Comparison of ENCODE assay signal across 37 cellular contexts in the genomic region with DNA sequence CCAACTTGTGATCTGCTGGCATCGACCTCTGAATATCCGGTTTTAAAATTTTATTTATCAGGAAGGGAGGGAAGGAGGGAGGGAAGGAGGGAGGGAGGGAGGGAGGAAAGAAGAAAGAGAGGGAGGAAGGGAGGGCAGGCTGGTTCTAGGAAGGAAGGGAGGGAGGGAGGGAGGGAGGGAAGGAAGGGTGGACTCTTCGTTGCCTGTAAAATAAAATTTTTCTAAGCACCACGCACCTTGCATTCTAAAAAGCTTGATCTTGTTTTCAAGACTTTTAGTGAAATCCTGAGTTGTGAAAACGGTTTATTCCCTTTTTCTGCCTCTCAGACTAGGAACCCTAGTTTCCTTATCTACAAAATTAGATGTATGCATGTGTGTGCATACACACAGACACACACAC.
A peak's percentile ranks its signal among the peaks of the same experiment; 100 is the strongest.
DNase-seq lines count a peak whose midpoint lies in the region; ATAC-seq, FAIRE-seq and TF ChIP-seq lines count a peak whose summit lies in the region.
"Had no signal": no experiment of that assay in that cellular context is flagged by ENCODE, and none has a peak within 500 bp of the region (broad histone marks: within the 10 kb centered on the region; RNA-seq: fewer than 3 reads in every experiment).

No MANE protein-coding gene starts in this region.

- H3K9me1 ChIP-seq in K562 (ENCODE audit: control insufficient read depth, insufficient read depth, low read length) = no peaks in the 10 kb centered on the region

- H3K27me3 ChIP-seq in HepG2 (ENCODE audit: control insufficient read depth in 1 of 2, insufficient read depth in 2 of 2, low read length in 2 of 2) (no peaks in the 10 kb centered on the region), right lobe of liver (no peaks in the 10 kb centered on the region), HCT116 (ENCODE audit: insufficient read depth, low read length) (no peaks in the 10 kb centered on the region), K562 (ENCODE audit: control insufficient read depth in 2 of 2, insufficient read depth in 2 of 2, low read length in 2 of 2) (no peaks in the 10 kb centered on the region)
- H3K27me3 ChIP-seq: BE2C; BLaER1; BLaER1 treated with 17β-estradiol and CSF1 and Interleukin-3, amounts not matched to agents 10 nM and 100 nM had no signal

- TF ChIP-seq CTCF in HepG2 (CRISPR knock-in tag; IDR thresholded peaks at IDR 0.05) (no peak), right lobe of liver (IDR thresholded peaks at IDR 0.05) (no peak), HCT116 (IDR thresholded peaks at IDR 0.05 in 2 of 3, conservative IDR thresholded peaks at IDR 0.05 in 1 of 3; ENCODE audit: borderline replicate concordance in 1 of 3, insufficient read depth in 1 of 3, low read depth in 2 of 3, low read length in 2 of 3) (no peak), K562 (IDR thresholded peaks at IDR 0.05 in 2 of 3, conservative IDR thresholded peaks at IDR 0.05 in 1 of 3; ENCODE audit: insufficient read depth in 2 of 3, low read depth in 1 of 3, low read length in 3 of 3) (no peak), lower leg skin (IDR thresholded peaks at IDR 0.05) (no peak)

- no peaks in the 10 kb centered on the region for H3K79me2 ChIP-seq in HepG2 (ENCODE audit: insufficient read depth, low read length)
- no peaks in the 10 kb centered on the region for H3K79me2 ChIP-seq in HCT116 (ENCODE audit: insufficient read depth, low read length)
- no peaks in the 10 kb centered on the region for H3K79me2 ChIP-seq in K562 (ENCODE audit: control insufficient read depth, insufficient read depth, low read length)

- TF ChIP-seq RAD21 in HepG2 (CRISPR knock-in tag; IDR thresholded peaks at IDR 0.05) = no peak
- TF ChIP-seq RAD21 in HCT116 (IDR thresholded peaks at IDR 0.05; ENCODE audit: low read depth) = no peak
- no peak for TF ChIP-seq RAD21 in K562 (CRISPR knock-in tag; conservative IDR thresholded peaks at IDR 0.05 in 1 of 2, IDR thresholded peaks at IDR 0.05 in 1 of 2)

- CTCF ChIA-PET in HepG2 (lab: Yijun Ruan, JAX; ENCODE audit: low intra/inter-chr PET ratio, low total read pairs) = no interaction called here
- CTCF ChIA-PET in HCT116 (lab: Charles Lee) = no interaction called here
- CTCF ChIA-PET in K562 (lab: Yijun Ruan, JAX; ENCODE audit: low intra/inter-chr PET ratio) = no interaction called here

- H2AFZ ChIP-seq in HepG2 (ENCODE audit: low read length) = no peak overlapping the region
- H2AFZ ChIP-seq in HCT116 (ENCODE audit: low read depth, low read length, poor library complexity, severe bottlenecking) = peak overlapping the region; percentile 23
- H2AFZ ChIP-seq in K562 (ENCODE audit: low read depth, low read length) = peak overlapping the region; percentile 82

- BruUV-seq in HepG2 (replicated peaks; lab: Mats Ljungman, UMichigan) = no TSS peak
- no TSS peak for BruUV-seq in HCT116 (replicated peaks; lab: Mats Ljungman, UMichigan)
- BruUV-seq in K562 (replicated peaks; lab: Mats Ljungman, UMichigan) = no TSS peak

- H3K9ac ChIP-seq in HepG2 (ENCODE audit: insufficient read depth, low read depth, low read length) (no peak overlapping the region), HCT116 (ENCODE audit: low read length) (no peak overlapping the region), K562 (ENCODE audit: insufficient read depth in 1 of 2, low read depth in 2 of 2, low read length in 2 of 2) (no peak overlapping the region; a peak in 1 of 4 replicates)
- H3K9ac ChIP-seq: BLaER1; BLaER1 treated with 17β-estradiol and CSF1 and Interleukin-3, amounts not matched to agents 10 nM and 100 nM had no signal

- no peaks in the 10 kb centered on the region for H3K27me3 Mint-ChIP-seq in natural killer cell treated with Interleukin-12 subunit alpha and Interleukin-12 subunit beta and Interleukin-15 and Interleukin-18, amount 100 ng/mL, for 72 hours
- no peaks in the 10 kb centered on the region for H3K27me3 Mint-ChIP-seq in stimulated activated naive CD8-positive, alpha-beta T cell treated with anti-CD3 and anti-CD28 coated beads, Interleukin-15, amount 100 ng/mL, for 72 hours
- H3K27me3 Mint-ChIP-seq: B cell; CD4-positive, alpha-beta memory T cell; CD4-positive, alpha-beta T cell had no signal

- RAD21 ChIA-PET in HCT116 (lab: Charles Lee; ENCODE audit: low non-redundant PET in 1 of 2, low total read pairs in 2 of 2, uncharacterized antibody in 2 of 2, unreplicated experiment in 2 of 2) = no interaction called here

- in situ Hi-C loops in HepG2 (cut with HindIII; ENCODE audit: extremely low pct_ligation_motif_present, low pct_unique_long_range_greater_than_20kb) = no loop called here
- in situ Hi-C loops in K562 (cut with MboI) = no loop called here

- H3K27ac Mint-ChIP-seq in natural killer cell treated with Interleukin-12 subunit alpha and Interleukin-12 subunit beta and Interleukin-15 and Interleukin-18, amount 100 ng/mL, for 72 hours = no peak overlapping the region
- H3K27ac Mint-ChIP-seq in stimulated activated naive CD8-positive, alpha-beta T cell treated with anti-CD3 and anti-CD28 coated beads, Interleukin-15, amount 100 ng/mL, for 72 hours = no peak overlapping the region
- H3K27ac Mint-ChIP-seq: B cell; CD14-positive monocyte; CD4-positive, alpha-beta T cell; CD4-positive, CD25-positive, alpha-beta regulatory T cell; CD8-positive, alpha-beta T cell had no signal

- POLR2A ChIA-PET in HepG2 (lab: Yijun Ruan, JAX) (no interaction called here), HCT116 (lab: Charles Lee) (no interaction called here), K562 (lab: Yijun Ruan, JAX) (interaction anchor here (1.7 kb wide), 1 partner anchor 13 kb away, joined by 3 read pairs; no protein-coding TSS in a partner anchor)

- H3K36me3 ChIP-seq in HepG2 (replicated peaks in 1 of 2; ENCODE audit: control insufficient read depth in 1 of 2, insufficient read depth in 2 of 2, low read length in 2 of 2) (no peaks in the 10 kb centered on the region), right lobe of liver (no peaks in the 10 kb centered on the region), HCT116 (ENCODE audit: control insufficient read depth in 1 of 2, insufficient read depth in 2 of 2, low read length in 2 of 2) (no peaks in the 10 kb centered on the region), K562 (ENCODE audit: control insufficient read depth, insufficient read depth, low read length) (no peaks in the 10 kb centered on the region)
- H3K36me3 ChIP-seq: BE2C; BLaER1; BLaER1 treated with 17β-estradiol and CSF1 and Interleukin-3, amounts not matched to agents 10 nM and 100 nM had no signal

- no peak overlapping the region for H3K27ac ChIP-seq in HepG2 (ENCODE audit: extremely low read length, insufficient read depth, low read length)
- H3K27ac ChIP-seq in right lobe of liver = no peak overlapping the region
- no peak overlapping the region for H3K27ac ChIP-seq in HCT116 (ENCODE audit: low read depth, low read length)
- H3K27ac ChIP-seq in K562 (ENCODE audit: extremely low read depth, low read depth, low read length) = peak overlapping the region; percentile 41; the same call in 2 of the 3 replicates
- H3K27ac ChIP-seq: 22Rv1; BLaER1; BLaER1 treated with 17β-estradiol and CSF1 and Interleukin-3, amounts not matched to agents 10 nM and 100 nM; C4-2B had no signal

- DNase-seq in HepG2 (ENCODE audit: low spot score) = no peak
- DNase-seq in right lobe of liver = no peak
- DNase-seq in HCT116 (ENCODE audit: low read depth, low spot score) = no peak
- DNase-seq in NCI-H69 (lab: John Stamatoyannopoulos, UW) = peak; percentile 49
- DNase-seq in K562 (ENCODE audit: extremely low read depth in 1 of 4, low spot score in 3 of 4) = peak in 1 of 4 experiments; percentile 51
- no peak for DNase-seq in lower leg skin (ENCODE audit: low spot score in 2 of 2)
- no peak for DNase-seq in natural killer cell treated with Interleukin-12 subunit alpha and Interleukin-12 subunit beta and Interleukin-15 and Interleukin-18, amount 100 ng/mL, for 72 hours (ENCODE audit: low spot score)
- no peak for DNase-seq in stimulated activated naive CD8-positive, alpha-beta T cell treated with anti-CD3 and anti-CD28 coated beads, Interleukin-15, amount 100 ng/mL, for 72 hours
- DNase-seq: 8988T; ACHN; AML-193; BE2C; C1 segment of cervical spinal cord; Caco-2; Calu3; CD4-positive, alpha-beta memory T cell; CD4-positive, alpha-beta T cell; CD4-positive, CD25-positive, alpha-beta regulatory T cell; CD8-positive, alpha-beta memory T cell; CD8-positive, alpha-beta T cell; COR-L47; DMS 273 treated with DMSO at 0.1 percent for 48 hours; DMS153; DMS53; DMS79; DMS79 treated with DMSO at 0.1 percent for 48 hours; DND-41; EL had no signal

- no peak for TF ChIP-seq POLR2A in HepG2 (IDR thresholded peaks at IDR 0.05; ENCODE audit: insufficient read depth in 1 of 2, low read depth in 2 of 2, low read length in 2 of 2)
- TF ChIP-seq POLR2A in right lobe of liver (IDR thresholded peaks at IDR 0.05) = no peak
- TF ChIP-seq POLR2A in HCT116 (IDR thresholded peaks at IDR 0.05; ENCODE audit: borderline replicate concordance, extremely low read depth, insufficient read depth, insufficient read length) = no peak
- TF ChIP-seq POLR2A in K562 (conservative IDR thresholded peaks at IDR 0.05) = no peak
- no peak for TF ChIP-seq POLR2A in lower leg skin (IDR thresholded peaks at IDR 0.05)

- no peaks in the 10 kb centered on the region for H3K36me3 Mint-ChIP-seq in natural killer cell treated with Interleukin-12 subunit alpha and Interleukin-12 subunit beta and Interleukin-15 and Interleukin-18, amount 100 ng/mL, for 72 hours
- H3K36me3 Mint-ChIP-seq: CD14-positive monocyte; CD4-positive, alpha-beta memory T cell; CD4-positive, CD25-positive, alpha-beta regulatory T cell; CD8-positive, alpha-beta memory T cell; CD8-positive, alpha-beta T cell had no signal

- ATAC-seq in HepG2 = no peak
- ATAC-seq in right lobe of liver = no peak
- ATAC-seq in HCT116 = no peak
- ATAC-seq in K562 = peak; percentile 13; the same call in 2 of the 3 replicates
- ATAC-seq in natural killer cell treated with Interleukin-12 subunit alpha and Interleukin-12 subunit beta and Interleukin-15 and Interleukin-18, amount 100 ng/mL, for 72 hours = no peak
- ATAC-seq in stimulated activated naive CD8-positive, alpha-beta T cell treated with anti-CD3 and anti-CD28 coated beads, Interleukin-15, amount 100 ng/mL, for 72 hours = no peak
- ATAC-seq: A549; CD8-positive, alpha-beta T cell had no signal

- H3K9me3 ChIP-seq in HepG2 (ENCODE audit: low read length) (no peaks in the 10 kb centered on the region), right lobe of liver (no peaks in the 10 kb centered on the region), HCT116 (ENCODE audit: control insufficient read depth in 1 of 2, insufficient read depth in 1 of 2, low read depth in 1 of 2, low read length in 2 of 2) (no peaks in the 10 kb centered on the region), K562 (replicated peaks; ENCODE audit: control insufficient read depth, insufficient read depth, low read depth, low read length) (0 out of 2 replicates have a peak, but pooled peaks cover 3% of the 10 kb centered on the region)
- H3K9me3 ChIP-seq: A549, BE2C, BLaER1, Caco-2 had no signal

- H3K4me3 Mint-ChIP-seq in natural killer cell treated with Interleukin-12 subunit alpha and Interleukin-12 subunit beta and Interleukin-15 and Interleukin-18, amount 100 ng/mL, for 72 hours = no peak overlapping the region
- no peak overlapping the region for H3K4me3 Mint-ChIP-seq in stimulated activated naive CD8-positive, alpha-beta T cell treated with anti-CD3 and anti-CD28 coated beads, Interleukin-15, amount 100 ng/mL, for 72 hours
- H3K4me3 Mint-ChIP-seq: B cell; CD14-positive monocyte; CD4-positive, alpha-beta memory T cell; CD4-positive, alpha-beta T cell; CD4-positive, CD25-positive, alpha-beta regulatory T cell; CD8-positive, alpha-beta memory T cell; CD8-positive, alpha-beta T cell had no signal

- no peaks in the 10 kb centered on the region for H3K9me3 Mint-ChIP-seq in natural killer cell treated with Interleukin-12 subunit alpha and Interleukin-12 subunit beta and Interleukin-15 and Interleukin-18, amount 100 ng/mL, for 72 hours
- H3K9me3 Mint-ChIP-seq in stimulated activated naive CD8-positive, alpha-beta T cell treated with anti-CD3 and anti-CD28 coated beads, Interleukin-15, amount 100 ng/mL, for 72 hours = no peaks in the 10 kb centered on the region
- H3K9me3 Mint-ChIP-seq: CD4-positive, alpha-beta memory T cell; CD4-positive, alpha-beta T cell; CD4-positive, CD25-positive, alpha-beta regulatory T cell; CD8-positive, alpha-beta memory T cell; CD8-positive, alpha-beta T cell had no signal

- H4K20me1 ChIP-seq in HepG2 (ENCODE audit: insufficient read depth, low read length) (no peaks in the 10 kb centered on the region), HCT116 (ENCODE audit: insufficient read depth) (no peaks in the 10 kb centered on the region), K562 (replicated peaks; ENCODE audit: control insufficient read depth, insufficient read depth, low read length) (no peaks in the 10 kb centered on the region)
- H4K20me1 ChIP-seq: BLaER1; BLaER1 treated with 17β-estradiol and CSF1 and Interleukin-3, amounts not matched to agents 10 nM and 100 nM had no signal

- no peaks in the 10 kb centered on the region for H3K4me1 ChIP-seq in HepG2 (ENCODE audit: insufficient read depth, low read length)
- no peaks in the 10 kb centered on the region for H3K4me1 ChIP-seq in right lobe of liver
- H3K4me1 ChIP-seq in HCT116 (ENCODE audit: control insufficient read depth in 1 of 2, insufficient read depth in 2 of 2, low read length in 2 of 2) = peaks cover 6 to 25% of the 10 kb centered on the region in 2 experiments
- peaks cover 6 to 17% of the 10 kb centered on the region in 2 experiments; a peak in 3 of 5 replicates for H3K4me1 ChIP-seq in K562 (replicated peaks in 1 of 2; ENCODE audit: control insufficient read depth in 2 of 2, insufficient read depth in 2 of 2, low read length in 2 of 2)
- H3K4me1 ChIP-seq: BE2C, BLaER1, Caco-2 had no signal

- FAIRE-seq in HepG2 (lab: Jason Lieb, UNC) (no peak), K562 (lab: Jason Lieb, UNC) (no peak)
- FAIRE-seq: A204.1, A549, D721Med had no signal

- H3K4me1 Mint-ChIP-seq in natural killer cell treated with Interleukin-12 subunit alpha and Interleukin-12 subunit beta and Interleukin-15 and Interleukin-18, amount 100 ng/mL, for 72 hours (ENCODE audit: low read depth in 2 of 2) = no peaks in the 10 kb centered on the region
- H3K4me1 Mint-ChIP-seq in stimulated activated naive CD8-positive, alpha-beta T cell treated with anti-CD3 and anti-CD28 coated beads, Interleukin-15, amount 100 ng/mL, for 72 hours = no peaks in the 10 kb centered on the region
- H3K4me1 Mint-ChIP-seq: B cell; CD4-positive, alpha-beta memory T cell; CD4-positive, CD25-positive, alpha-beta regulatory T cell; CD8-positive, alpha-beta memory T cell had no signal

- no peaks in the 10 kb centered on the region for H3K9me2 ChIP-seq in HCT116 (ENCODE audit: insufficient read depth)

- TF ChIP-seq EP300 in HepG2 (IDR thresholded peaks at IDR 0.05; ENCODE audit: low read depth in 2 of 2, low read length in 2 of 2) (no peak), HepG2 (CRISPR knock-in tag; IDR thresholded peaks at IDR 0.05; ENCODE audit: borderline replicate concordance) (no peak), K562 (IDR thresholded peaks at IDR 0.05; ENCODE audit: low read length) (no peak)

- no peak overlapping the region for H3K4me2 ChIP-seq in HepG2 (ENCODE audit: low read depth, low read length)
- no peak overlapping the region for H3K4me2 ChIP-seq in HCT116 (ENCODE audit: low read length)
- H3K4me2 ChIP-seq in K562 (ENCODE audit: insufficient read depth, low read length) = no peak overlapping the region
- H3K4me2 ChIP-seq: A549; BLaER1; BLaER1 treated with 17β-estradiol and CSF1 and Interleukin-3, amounts not matched to agents 10 nM and 100 nM had no signal

- intact Hi-C loops in HepG2 (cut with micrococcal nuclease; ENCODE audit: unreplicated experiment) (no loop called here), right lobe of liver (cut with DNase I) (no loop called here), HCT116 (cut with micrococcal nuclease) (no loop called here), K562 (cut with micrococcal nuclease) (no loop called here), lower leg skin (cut with DNase I; ENCODE audit: low total_unique reads) (no loop called here)

- WGBS in HepG2 (ENCODE audit: low lambda C conversion rate) = 11% methylated on average over 5 of the region's 5 CpGs
- 53% methylated on average over 5 of the region's 5 CpGs for WGBS in right lobe of liver (ENCODE audit: insufficient coverage, low coverage, low lambda C conversion rate, missing lambda C conversion rate)
- WGBS in K562 (ENCODE audit: insufficient coverage, low coverage, missing lambda C conversion rate) = 4% methylated on average over 3 of the region's 5 CpGs
- 61 to 66% methylated on average over 5 of the region's 5 CpGs for WGBS in lower leg skin, 2 donors

- H3K4me3 ChIP-seq in HepG2 (replicated peaks in 1 of 3; ENCODE audit: insufficient read depth in 1 of 3, low read depth in 2 of 3, low read length in 3 of 3) (no peak overlapping the region), right lobe of liver (no peak overlapping the region), HCT116 (replicated peaks in 1 of 2; ENCODE audit: low read depth in 1 of 2, low read length in 2 of 2) (no peak overlapping the region), K562 (no peak overlapping the region), lower leg skin (ENCODE audit: low read depth, poor library complexity, severe bottlenecking) (no peak overlapping the region)
- H3K4me3 ChIP-seq: A549; BLaER1; BLaER1 treated with 17β-estradiol and CSF1 and Interleukin-3, amounts not matched to agents 10 nM and 100 nM had no signal
